In genomic region chr13:25819856-25820530, GRCh38 we compare ENCODE assay signal across 19 cellular contexts.
DNase-seq lines count a peak whose midpoint lies in the region; ATAC-seq, FAIRE-seq and TF ChIP-seq lines count a peak whose summit lies in the region.
"Had no signal": no experiment of that assay in that cellular context is flagged by ENCODE, and none has a peak within 500 bp of the region (broad histone marks: within the 10 kb centered on the region; RNA-seq: fewer than 3 reads in every experiment).

No MANE protein-coding gene starts in this region.

- peaks cover 4% of the 10 kb centered on the region for H3F3A ChIP-seq in neural progenitor cell (ENCODE audit: low read depth)

- H3K4me1 ChIP-seq in neural progenitor cell (peaks cover 7% of the 10 kb centered on the region), HepG2 (ENCODE audit: insufficient read depth, low read length) (no peaks in the 10 kb centered on the region), adrenal gland (replicated peaks in 1 of 2) (no peaks in the 10 kb centered on the region)
- H3K4me1 ChIP-seq: ascending aorta, BE2C, colonic mucosa had no signal

- peaks cover 5% of the 10 kb centered on the region for H3K4me1 Mint-ChIP-seq in neural progenitor cell

- H2AFZ ChIP-seq in neural progenitor cell (replicated peaks) (peak overlapping the region; percentile 51), HepG2 (ENCODE audit: low read length) (no peak overlapping the region)

- CTCF ChIA-PET in HepG2 (lab: Yijun Ruan, JAX; ENCODE audit: low intra/inter-chr PET ratio, low total read pairs), result no interaction called here

- WGBS in HepG2 (ENCODE audit: low lambda C conversion rate), result 11% methylated on average over 10 of the region's 10 CpGs
- WGBS in adrenal gland, 4 donors, result 83 to 87% (median 86%) methylated on average over 10 of the region's 10 CpGs

- no peak overlapping the region for H3K4me3 ChIP-seq in neural progenitor cell
- H3K4me3 ChIP-seq in HepG2 (replicated peaks in 1 of 3; ENCODE audit: insufficient read depth in 1 of 3, low read depth in 2 of 3, low read length in 3 of 3), result no peak overlapping the region
- no peak overlapping the region for H3K4me3 ChIP-seq in adrenal gland
- H3K4me3 ChIP-seq: ascending aorta, colonic mucosa had no signal

- FAIRE-seq in HepG2 (lab: Jason Lieb, UNC), result no peak
- FAIRE-seq: H54 had no signal

- intact Hi-C loops in HepG2 (cut with micrococcal nuclease; ENCODE audit: unreplicated experiment) (no loop called here), adrenal gland (cut with DNase I) (no loop called here)

- H3K36me3 ChIP-seq in neural progenitor cell, result no peaks in the 10 kb centered on the region
- no peaks in the 10 kb centered on the region for H3K36me3 ChIP-seq in HepG2 (replicated peaks in 1 of 2; ENCODE audit: control insufficient read depth in 1 of 2, insufficient read depth in 2 of 2, low read length in 2 of 2)
- no peaks in the 10 kb centered on the region for H3K36me3 ChIP-seq in adrenal gland (replicated peaks in 1 of 2)
- H3K36me3 ChIP-seq: ascending aorta, BE2C, colonic mucosa had no signal

- POLR2A ChIA-PET in HepG2 (lab: Yijun Ruan, JAX), result no interaction called here

- H3K27ac Mint-ChIP-seq in neural progenitor cell, result no peak overlapping the region

- H3K9ac ChIP-seq in neural progenitor cell (no peak overlapping the region), HepG2 (ENCODE audit: insufficient read depth, low read depth, low read length) (no peak overlapping the region)

- TF ChIP-seq POLR2A in HepG2 (IDR thresholded peaks at IDR 0.05; ENCODE audit: insufficient read depth in 1 of 2, low read depth in 2 of 2, low read length in 2 of 2) (no peak), adrenal gland (IDR thresholded peaks at IDR 0.05) (no peak)

- no peak overlapping the region for H3K4me2 ChIP-seq in neural progenitor cell
- no peak overlapping the region for H3K4me2 ChIP-seq in HepG2 (ENCODE audit: low read depth, low read length)

- no peaks in the 10 kb centered on the region for H3K79me2 ChIP-seq in neural progenitor cell (ENCODE audit: low read depth)
- no peaks in the 10 kb centered on the region for H3K79me2 ChIP-seq in HepG2 (ENCODE audit: insufficient read depth, low read length)

- ATAC-seq in HepG2, result no peak
- ATAC-seq: left lobe of liver had no signal

- peaks cover 1% of the 10 kb centered on the region for H3K36me3 Mint-ChIP-seq in neural progenitor cell

- TF ChIP-seq RAD21 in HepG2 (CRISPR knock-in tag; IDR thresholded peaks at IDR 0.05), result no peak

- peaks cover 4% of the 10 kb centered on the region for H3K27me3 Mint-ChIP-seq in neural progenitor cell (ENCODE audit: insufficient read depth, low read depth)

- no peak overlapping the region for H3K4me3 Mint-ChIP-seq in neural progenitor cell

- H4K20me1 ChIP-seq in neural progenitor cell (ENCODE audit: low read depth) (no peaks in the 10 kb centered on the region), HepG2 (ENCODE audit: insufficient read depth, low read length) (no peaks in the 10 kb centered on the region)

- H3K27ac ChIP-seq in neural progenitor cell (no peak overlapping the region), HepG2 (ENCODE audit: extremely low read length, insufficient read depth, low read length) (no peak overlapping the region), adrenal gland (no peak overlapping the region)
- H3K27ac ChIP-seq: ascending aorta, colonic mucosa had no signal

- H3K9me3 ChIP-seq in neural progenitor cell (ENCODE audit: low read depth) (peaks cover 4% of the 10 kb centered on the region), HepG2 (ENCODE audit: low read length) (no peaks in the 10 kb centered on the region), adrenal gland (replicated peaks in 1 of 3) (no peaks in the 10 kb centered on the region)
- H3K9me3 ChIP-seq: BE2C, colonic mucosa had no signal

- in situ Hi-C loops in HepG2 (cut with HindIII; ENCODE audit: extremely low pct_ligation_motif_present, low pct_unique_long_range_greater_than_20kb), result no loop called here

- H3K9me3 Mint-ChIP-seq in neural progenitor cell, result peaks cover 3% of the 10 kb centered on the region

- TF ChIP-seq EP300 in HepG2 (IDR thresholded peaks at IDR 0.05; ENCODE audit: low read depth in 2 of 2, low read length in 2 of 2) (no peak), HepG2 (CRISPR knock-in tag; IDR thresholded peaks at IDR 0.05; ENCODE audit: borderline replicate concordance) (no peak)

- H3K27me3 ChIP-seq in neural progenitor cell, result no peaks in the 10 kb centered on the region
- no peaks in the 10 kb centered on the region for H3K27me3 ChIP-seq in HepG2 (ENCODE audit: control insufficient read depth in 1 of 2, insufficient read depth in 2 of 2, low read length in 2 of 2)
- H3K27me3 ChIP-seq in adrenal gland, result no peaks in the 10 kb centered on the region
- H3K27me3 ChIP-seq: ascending aorta, BE2C, colonic mucosa had no signal

- DNase-seq in DMS79 (lab: John Stamatoyannopoulos, UW), result peak; percentile 72
- peak; percentile 63 for DNase-seq in NCI-H187 treated with DMSO at 0.1 percent for 48 hours (lab: John Stamatoyannopoulos, UW)
- peak; percentile 42 for DNase-seq in SHP77 treated with DMSO at 0.1 percent for 48 hours (lab: John Stamatoyannopoulos, UW)
- DNase-seq in neural progenitor cell (ENCODE audit: low spot score), result no peak
- DNase-seq in HepG2 (ENCODE audit: low spot score), result no peak
- DNase-seq in adrenal gland, result no peak
- no peak for DNase-seq in stimulated activated CD4-positive, alpha-beta T cell treated with anti-CD3 and anti-CD28 coated beads, Interleukin-1b, Interleukin-23, amount 100 ng/mL, for 48 hours
- DNase-seq: activated CD4-positive, alpha-beta T cell treated with anti-CD3 and anti-CD28 coated beads for 4 hours; activated CD8-positive, alpha-beta memory T cell treated with anti-CD3 and anti-CD28 coated beads, Interleukin-2, amount 50 U/mL, for 48 hours; activated naive CD4-positive, alpha-beta T cell; BE2C; colonic mucosa; foreskin melanocyte; KG1; NCI-H1048; stimulated activated CD4-positive, alpha-beta T cell treated with anti-CD3 and anti-CD28 coated beads, Interleukin-4, amount 100 ng/mL, for 1 hour had no signal

- TF ChIP-seq CTCF in neural progenitor cell (IDR thresholded peaks at IDR 0.05), result no peak
- TF ChIP-seq CTCF in HepG2 (CRISPR knock-in tag; IDR thresholded peaks at IDR 0.05), result no peak
- TF ChIP-seq CTCF in adrenal gland (IDR thresholded peaks at IDR 0.05), result no peak

- BruUV-seq in HepG2 (replicated peaks; lab: Mats Ljungman, UMichigan), result no TSS peak

TF ChIP-seq in HepG2, 621 proteins besides CTCF, POLR2A, EP300 and RAD21:
- TF ChIP-seq HNRNPK (IDR thresholded peaks at IDR 0.05; ENCODE audit: low read depth, low read length, poor library complexity, severe bottlenecking), result no peak
- TF ChIP-seq ZFAT (CRISPR knock-in tag; conservative IDR thresholded peaks at IDR 0.05), result no peak
- no peak for TF ChIP-seq PRPF4 (IDR thresholded peaks at IDR 0.05; ENCODE audit: low read depth, low read length, poor library complexity, severe bottlenecking)
- TF ChIP-seq NAIF1 (CRISPR knock-in tag; IDR thresholded peaks at IDR 0.05; ENCODE audit: borderline replicate concordance), result no peak
- no peak for TF ChIP-seq MYNN (CRISPR knock-in tag; IDR thresholded peaks at IDR 0.05; ENCODE audit: low read depth)
- no peak for TF ChIP-seq ZNF564 (CRISPR knock-in tag; IDR thresholded peaks at IDR 0.05)
- TF ChIP-seq LRRFIP1 (CRISPR knock-in tag; conservative IDR thresholded peaks at IDR 0.05), result no peak
TF ChIP-seq in HepG2: peak in this region for 0.

Comparison
In these comparisons a context has a peak if more than half of its experiments do, and no peak if none do; other contexts are left out.
1. DNase-seq: peak in DMS79 (single experiment), NCI-H187 treated with DMSO at 0.1 percent for 48 hours (single experiment) and SHP77 treated with DMSO at 0.1 percent for 48 hours (single experiment); none in neural progenitor cell (single experiment), HepG2 (single experiment), adrenal gland (0 of 7) and stimulated activated CD4-positive, alpha-beta T cell treated with anti-CD3 and anti-CD28 coated beads, Interleukin-1b, Interleukin-23, amount 100 ng/mL, for 48 hours (single experiment).